ENCODE assay signal across 13 cellular contexts in genomic region chr7:127066974-127067373, GRCh38.
DNase-seq lines count a peak whose midpoint lies in the region; ATAC-seq and TF ChIP-seq lines count a peak whose summit lies in the region.
"Had no signal": no experiment of that assay in that cellular context is flagged by ENCODE, and none has a peak within 500 bp of the region (broad histone marks: within the 10 kb centered on the region; RNA-seq: fewer than 3 reads in every experiment).

No MANE protein-coding gene starts in this region.

- no peak overlapping the region for H3K27ac Mint-ChIP-seq in activated T-cell treated with anti-CD3 and anti-CD28 coated beads, Interleukin-2, amount 50 U/mL, for 24 hours
- H3K27ac Mint-ChIP-seq: dendritic cell treated with granulocyte-macrophage colony-stimulating factor and Interleukin-4, amounts not matched to agents 40 ng/mL and 50 ng/mL, for 4 days had no signal

- H3K27ac ChIP-seq in liver (ENCODE audit: low read depth in 1 of 2, low read length in 2 of 2), result no peak overlapping the region
- H3K27ac ChIP-seq: foreskin keratinocyte, psoas muscle, thoracic aorta had no signal

- H3K4me1 ChIP-seq in liver (ENCODE audit: control insufficient read depth in 4 of 4, insufficient read depth in 4 of 4, low read length in 3 of 4), result no peaks in the 10 kb centered on the region
- H3K4me1 ChIP-seq: foreskin keratinocyte, psoas muscle had no signal

- peak; percentile 62 for ATAC-seq in HG02938 (IDR thresholded peaks at IDR 0.05; ENCODE audit: unreplicated experiment)
- ATAC-seq: foreskin keratinocyte, psoas muscle had no signal

- no peak overlapping the region for H3K4me3 ChIP-seq in liver (ENCODE audit: low read depth in 1 of 3, low read length in 3 of 3)
- H3K4me3 ChIP-seq: psoas muscle, thoracic aorta had no signal

- H3K27me3 ChIP-seq in liver (ENCODE audit: control insufficient read depth in 4 of 4, insufficient read depth in 4 of 4, low read length in 3 of 4), result no peaks in the 10 kb centered on the region
- H3K27me3 ChIP-seq: foreskin keratinocyte had no signal

- no peaks in the 10 kb centered on the region for H3K36me3 Mint-ChIP-seq in activated T-cell treated with anti-CD3 and anti-CD28 coated beads, Interleukin-2, amount 50 U/mL, for 24 hours (ENCODE audit: low read depth)

- H3K36me3 ChIP-seq in liver (ENCODE audit: control insufficient read depth in 4 of 4, insufficient read depth in 3 of 4, low read depth in 1 of 4, low read length in 3 of 4), result no peaks in the 10 kb centered on the region
- H3K36me3 ChIP-seq: thoracic aorta had no signal

- no peak overlapping the region for H3K9ac ChIP-seq in liver (ENCODE audit: low read depth in 1 of 2, low read length in 2 of 2)

- H3K9me3 Mint-ChIP-seq in activated T-cell treated with anti-CD3 and anti-CD28 coated beads, Interleukin-2, amount 50 U/mL, for 24 hours, result peaks cover 14% of the 10 kb centered on the region

- no peaks in the 10 kb centered on the region for H3K4me1 Mint-ChIP-seq in activated T-cell treated with anti-CD3 and anti-CD28 coated beads, Interleukin-2, amount 50 U/mL, for 24 hours (ENCODE audit: low read depth)

- DNase-seq in DMS53 treated with DMSO at 0.1 percent for 48 hours (lab: John Stamatoyannopoulos, UW; ENCODE audit: unreplicated experiment), result peak; percentile 15
- peak; percentile 28 for DNase-seq in SHP77 treated with DMSO at 0.1 percent for 48 hours (lab: John Stamatoyannopoulos, UW)
- no peak for DNase-seq in activated T-cell treated with anti-CD3 and anti-CD28 coated beads, Interleukin-2, amount 50 U/mL, for 24 hours
- DNase-seq in T1000 (lab: John Stamatoyannopoulos, UW), result no peak
- no peak for DNase-seq in NCI-H446 treated with DMSO at 0.1 percent for 48 hours (lab: John Stamatoyannopoulos, UW)
- no peak for DNase-seq in stimulated activated CD4-positive, alpha-beta T cell treated with anti-CD3 and anti-CD28 coated beads, Interleukin-4, amount 100 ng/mL, for 24 hours
- DNase-seq: foreskin keratinocyte, NCI-H2227 treated with DMSO at 0.1 percent for 48 hours, psoas muscle had no signal

- peaks cover 0 to 1% (median under 1%) of the 10 kb centered on the region in 4 donors for H3K9me3 ChIP-seq in liver (ENCODE audit: control insufficient read depth in 4 of 4, low read length in 3 of 4)
- H3K9me3 ChIP-seq: psoas muscle, thoracic aorta had no signal

- no peak overlapping the region for H3K4me3 Mint-ChIP-seq in activated T-cell treated with anti-CD3 and anti-CD28 coated beads, Interleukin-2, amount 50 U/mL, for 24 hours
- H3K4me3 Mint-ChIP-seq: dendritic cell treated with granulocyte-macrophage colony-stimulating factor and Interleukin-4, amounts not matched to agents 40 ng/mL and 50 ng/mL, for 4 days had no signal

- H3K27me3 Mint-ChIP-seq in activated T-cell treated with anti-CD3 and anti-CD28 coated beads, Interleukin-2, amount 50 U/mL, for 24 hours, result peaks cover 1% of the 10 kb centered on the region
- H3K27me3 Mint-ChIP-seq: dendritic cell treated with granulocyte-macrophage colony-stimulating factor and Interleukin-4, amounts not matched to agents 40 ng/mL and 50 ng/mL, for 4 days had no signal

- TF ChIP-seq RAD21 in liver (IDR thresholded peaks at IDR 0.05), result peak; percentile 72 to 75

- WGBS in liver, result 66% methylated on average over 3 of the region's 3 CpGs

- TF ChIP-seq CTCF in liver (IDR thresholded peaks at IDR 0.05; ENCODE audit: low read depth, low read length, missing input control), result peak; percentile 30

TF ChIP-seq in liver, 16 proteins besides CTCF, POLR2A, EP300 and RAD21:
- no peak for TF ChIP-seq TAF1 (conservative IDR thresholded peaks at IDR 0.05)
- no peak for TF ChIP-seq EGR1 (IDR thresholded peaks at IDR 0.05; ENCODE audit: low read depth in 2 of 2)
- no peak for TF ChIP-seq MAX (IDR thresholded peaks at IDR 0.05)
- no peak for TF ChIP-seq HNF4A (conservative IDR thresholded peaks at IDR 0.05)
- no peak for TF ChIP-seq SP1 (IDR thresholded peaks at IDR 0.05)
- no peak for TF ChIP-seq RXRA (IDR thresholded peaks at IDR 0.05)
- no peak for TF ChIP-seq JUND (IDR thresholded peaks at IDR 0.05)
- TF ChIP-seq ATF3 (IDR thresholded peaks at IDR 0.05), result no peak
- TF ChIP-seq FOXA1 (IDR thresholded peaks at IDR 0.05), result no peak
- TF ChIP-seq, protein P1, sequence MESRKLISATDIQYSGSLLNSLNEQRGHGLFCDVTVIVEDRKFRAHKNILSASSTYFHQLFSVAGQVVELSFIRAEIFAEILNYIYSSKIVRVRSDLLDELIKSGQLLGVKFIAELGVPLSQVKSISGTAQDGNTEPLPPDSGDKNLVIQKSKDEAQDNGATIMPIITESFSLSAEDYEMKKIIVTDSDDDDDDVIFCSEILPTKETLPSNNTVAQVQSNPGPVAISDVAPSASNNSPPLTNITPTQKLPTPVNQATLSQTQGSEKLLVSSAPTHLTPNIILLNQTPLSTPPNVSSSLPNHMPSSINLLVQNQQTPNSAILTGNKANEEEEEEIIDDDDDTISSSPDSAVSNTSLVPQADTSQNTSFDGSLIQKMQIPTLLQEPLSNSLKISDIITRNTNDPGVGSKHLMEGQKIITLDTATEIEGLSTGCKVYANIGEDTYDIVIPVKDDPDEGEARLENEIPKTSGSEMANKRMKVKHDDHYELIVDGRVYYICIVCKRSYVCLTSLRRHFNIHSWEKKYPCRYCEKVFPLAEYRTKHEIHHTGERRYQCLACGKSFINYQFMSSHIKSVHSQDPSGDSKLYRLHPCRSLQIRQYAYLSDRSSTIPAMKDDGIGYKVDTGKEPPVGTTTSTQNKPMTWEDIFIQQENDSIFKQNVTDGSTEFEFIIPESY (IDR thresholded peaks at IDR 0.05), result no peak
- TF ChIP-seq HNF4G (IDR thresholded peaks at IDR 0.05), result no peak
- TF ChIP-seq NR2F2 (IDR thresholded peaks at IDR 0.05), result no peak
- TF ChIP-seq, protein P2, sequence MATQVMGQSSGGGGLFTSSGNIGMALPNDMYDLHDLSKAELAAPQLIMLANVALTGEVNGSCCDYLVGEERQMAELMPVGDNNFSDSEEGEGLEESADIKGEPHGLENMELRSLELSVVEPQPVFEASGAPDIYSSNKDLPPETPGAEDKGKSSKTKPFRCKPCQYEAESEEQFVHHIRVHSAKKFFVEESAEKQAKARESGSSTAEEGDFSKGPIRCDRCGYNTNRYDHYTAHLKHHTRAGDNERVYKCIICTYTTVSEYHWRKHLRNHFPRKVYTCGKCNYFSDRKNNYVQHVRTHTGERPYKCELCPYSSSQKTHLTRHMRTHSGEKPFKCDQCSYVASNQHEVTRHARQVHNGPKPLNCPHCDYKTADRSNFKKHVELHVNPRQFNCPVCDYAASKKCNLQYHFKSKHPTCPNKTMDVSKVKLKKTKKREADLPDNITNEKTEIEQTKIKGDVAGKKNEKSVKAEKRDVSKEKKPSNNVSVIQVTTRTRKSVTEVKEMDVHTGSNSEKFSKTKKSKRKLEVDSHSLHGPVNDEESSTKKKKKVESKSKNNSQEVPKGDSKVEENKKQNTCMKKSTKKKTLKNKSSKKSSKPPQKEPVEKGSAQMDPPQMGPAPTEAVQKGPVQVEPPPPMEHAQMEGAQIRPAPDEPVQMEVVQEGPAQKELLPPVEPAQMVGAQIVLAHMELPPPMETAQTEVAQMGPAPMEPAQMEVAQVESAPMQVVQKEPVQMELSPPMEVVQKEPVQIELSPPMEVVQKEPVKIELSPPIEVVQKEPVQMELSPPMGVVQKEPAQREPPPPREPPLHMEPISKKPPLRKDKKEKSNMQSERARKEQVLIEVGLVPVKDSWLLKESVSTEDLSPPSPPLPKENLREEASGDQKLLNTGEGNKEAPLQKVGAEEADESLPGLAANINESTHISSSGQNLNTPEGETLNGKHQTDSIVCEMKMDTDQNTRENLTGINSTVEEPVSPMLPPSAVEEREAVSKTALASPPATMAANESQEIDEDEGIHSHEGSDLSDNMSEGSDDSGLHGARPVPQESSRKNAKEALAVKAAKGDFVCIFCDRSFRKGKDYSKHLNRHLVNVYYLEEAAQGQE (IDR thresholded peaks at IDR 0.05), result no peak
- TF ChIP-seq FOXA2 (IDR thresholded peaks at IDR 0.05), result no peak
- TF ChIP-seq YY1 (IDR thresholded peaks at IDR 0.05), result no peak
- no peak for TF ChIP-seq GABPA (IDR thresholded peaks at IDR 0.05 in 1 of 2, conservative IDR thresholded peaks at IDR 0.05 in 1 of 2)

Comparison
In these comparisons a context has a peak if more than half of its experiments do, and no peak if none do; other contexts are left out.
1. DNase-seq: peak in DMS53 treated with DMSO at 0.1 percent for 48 hours (single experiment) and SHP77 treated with DMSO at 0.1 percent for 48 hours (single experiment); none in activated T-cell treated with anti-CD3 and anti-CD28 coated beads, Interleukin-2, amount 50 U/mL, for 24 hours (single experiment), T1000 (single experiment), NCI-H446 treated with DMSO at 0.1 percent for 48 hours (single experiment) and stimulated activated CD4-positive, alpha-beta T cell treated with anti-CD3 and anti-CD28 coated beads, Interleukin-4, amount 100 ng/mL, for 24 hours (single experiment).